Comparison of ENCODE assay signal across 27 cellular contexts in the genomic region with DNA sequence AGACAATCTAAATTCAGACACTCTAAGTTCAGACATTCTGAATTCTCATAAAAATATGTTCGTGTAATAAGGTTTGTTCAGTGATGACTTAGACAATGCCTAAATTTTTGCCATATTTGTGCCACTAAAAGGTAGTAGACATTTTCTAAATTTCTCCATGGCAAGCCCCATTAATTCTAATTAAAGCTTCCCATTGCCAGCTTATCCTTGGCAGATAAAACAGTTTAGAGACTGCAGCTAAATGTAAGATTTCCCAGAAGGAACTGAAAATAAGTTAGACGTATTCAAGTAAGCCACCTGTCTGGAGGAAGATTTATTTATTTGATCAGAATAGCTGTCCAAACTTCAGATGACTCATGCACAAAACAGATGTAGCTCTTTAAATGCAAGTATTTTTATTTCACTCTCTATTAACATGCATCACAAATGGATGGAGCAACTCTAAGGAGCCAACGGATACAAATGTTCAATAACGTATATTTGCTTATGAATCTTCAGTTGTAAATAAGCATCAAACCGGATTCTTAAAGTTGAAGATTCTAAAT.
"Had no signal": no experiment of that assay in that cellular context is flagged by ENCODE, and none has a peak within 500 bp of the region (broad histone marks: within the 10 kb centered on the region; RNA-seq: fewer than 3 reads in every experiment).

No MANE protein-coding gene starts in this region.

- H3K27me3 Mint-ChIP-seq: activated CD4-positive, alpha-beta memory T cell treated with anti-CD3 and anti-CD28 coated beads, Interleukin-2, amount 10 ng/mL, durations not matched to agents 7 days and 5 days; activated CD4-positive, alpha-beta T cell treated with anti-CD3 and anti-CD28 coated beads, Interleukin-2, amount 10 ng/mL, durations not matched to agents 24 days and 14 days; activated naive CD4-positive, alpha-beta T cell treated with anti-CD3 and anti-CD28 coated beads, Interleukin-2, amount 10 ng/mL, durations not matched to agents 7 days and 5 days; natural killer cell treated with Interleukin-12 subunit alpha and Interleukin-12 subunit beta and Interleukin-15 and Interleukin-18, amount 100 ng/mL, for 72 hours; stimulated activated memory B cell treated with anti-CD40 and anti-IgM and Interleukin-4, amounts not matched to agents 10 μg/mL and 1 μg/mL and 100 μg/mL, for 72 hours had no signal

- ATAC-seq: activated CD4-positive, CD25-positive, alpha-beta regulatory T cell treated with anti-CD3 and anti-CD28 coated beads, Interleukin-2, amount 50 U/mL, for 24 hours; activated T-cell treated with anti-CD3 and anti-CD28 coated beads, Interleukin-2, amount 50 U/mL, for 72 hours; left ventricle myocardium superior; natural killer cell treated with Interleukin-12 subunit alpha and Interleukin-12 subunit beta and Interleukin-15 and Interleukin-18, amount 100 ng/mL, for 72 hours; sciatic nerve; stimulated activated memory B cell treated with anti-CD40 and anti-IgM and Interleukin-4, amounts not matched to agents 10 μg/mL and 1 μg/mL and 100 μg/mL, for 72 hours had no signal

- H3K4me3 Mint-ChIP-seq: activated CD4-positive, alpha-beta memory T cell treated with anti-CD3 and anti-CD28 coated beads, Interleukin-2, amount 10 ng/mL, durations not matched to agents 7 days and 5 days; activated CD4-positive, alpha-beta T cell treated with anti-CD3 and anti-CD28 coated beads, Interleukin-2, amount 10 ng/mL, durations not matched to agents 24 days and 14 days; activated naive CD4-positive, alpha-beta T cell treated with anti-CD3 and anti-CD28 coated beads, Interleukin-2, amount 10 ng/mL, durations not matched to agents 7 days and 5 days; activated T-cell treated with anti-CD3 and anti-CD28 coated beads, Interleukin-2, amount 50 U/mL, for 72 hours; immature natural killer cell; natural killer cell treated with Interleukin-12 subunit alpha and Interleukin-12 subunit beta and Interleukin-15 and Interleukin-18, amount 100 ng/mL, for 72 hours; stimulated activated memory B cell treated with anti-CD40 and anti-IgM and Interleukin-4, amounts not matched to agents 10 μg/mL and 1 μg/mL and 100 μg/mL, for 72 hours had no signal

- H2AFZ ChIP-seq: hepatocyte had no signal

- H3K36me3 Mint-ChIP-seq: activated naive CD4-positive, alpha-beta T cell treated with anti-CD3 and anti-CD28 coated beads, Interleukin-2, amount 10 ng/mL, durations not matched to agents 7 days and 5 days had no signal

- H3K36me3 ChIP-seq: neutrophil, stomach, suprapubic skin, tibial nerve had no signal

- H3K9me3 Mint-ChIP-seq: activated CD4-positive, alpha-beta memory T cell treated with anti-CD3 and anti-CD28 coated beads, Interleukin-2, amount 10 ng/mL, durations not matched to agents 7 days and 5 days; activated CD4-positive, alpha-beta T cell treated with anti-CD3 and anti-CD28 coated beads, Interleukin-2, amount 10 ng/mL, durations not matched to agents 24 days and 14 days; activated naive CD4-positive, alpha-beta T cell treated with anti-CD3 and anti-CD28 coated beads, Interleukin-2, amount 10 ng/mL, durations not matched to agents 7 days and 5 days; natural killer cell treated with Interleukin-12 subunit alpha and Interleukin-12 subunit beta and Interleukin-15 and Interleukin-18, amount 100 ng/mL, for 72 hours had no signal

- H3K4me2 ChIP-seq: hepatocyte, smooth muscle cell had no signal

- H3K4me1 Mint-ChIP-seq: activated CD4-positive, alpha-beta memory T cell treated with anti-CD3 and anti-CD28 coated beads, Interleukin-2, amount 10 ng/mL, durations not matched to agents 7 days and 5 days; activated CD4-positive, alpha-beta T cell treated with anti-CD3 and anti-CD28 coated beads, Interleukin-2, amount 10 ng/mL, durations not matched to agents 24 days and 14 days; activated naive CD4-positive, alpha-beta T cell treated with anti-CD3 and anti-CD28 coated beads, Interleukin-2, amount 10 ng/mL, durations not matched to agents 7 days and 5 days; immature natural killer cell; stimulated activated memory B cell treated with anti-CD40 and anti-IgM and Interleukin-4, amounts not matched to agents 10 μg/mL and 1 μg/mL and 100 μg/mL, for 72 hours had no signal

- H3K4me1 ChIP-seq: stomach, tibial nerve had no signal

- DNase-seq: activated CD4-positive, alpha-beta memory T cell treated with anti-CD3 and anti-CD28 coated beads, Interleukin-2, amount 10 ng/mL, durations not matched to agents 7 days and 5 days; activated CD4-positive, alpha-beta T cell treated with anti-CD3 and anti-CD28 coated beads, Interleukin-2, amount 10 ng/mL, durations not matched to agents 24 days and 14 days; activated effector memory CD4-positive, alpha-beta T cell treated with Interleukin-2 at 50 U/mL for 16 hours; activated naive CD4-positive, alpha-beta T cell treated with anti-CD3 and anti-CD28 coated beads, Interleukin-2, amount 10 ng/mL, durations not matched to agents 7 days and 5 days; activated T-cell treated with anti-CD3 and anti-CD28 coated beads, Interleukin-2, amount 50 U/mL, for 72 hours; amygdala; cerebellar nuclear complex; cortex of kidney; glutamatergic neuron; immature natural killer cell; left ventricle myocardium superior; mammary epithelial cell; midbrain; stimulated activated CD4-positive, alpha-beta T cell treated with anti-CD3 and anti-CD28 coated beads, Interleukin-15, amount 100 ng/mL, for 24 hours; stomach had no signal

- H3K27ac ChIP-seq: epithelial cell of prostate, hepatocyte, neutrophil, stomach, suprapubic skin, tibial nerve, VCaP had no signal

- H3K79me2 ChIP-seq: hepatocyte had no signal

- H3K9me3 ChIP-seq: neutrophil, stomach, suprapubic skin had no signal

- H3K27me3 ChIP-seq: hepatocyte, neutrophil, stomach, suprapubic skin, tibial nerve had no signal

- H3K4me3 ChIP-seq: hepatocyte, smooth muscle cell, stomach, suprapubic skin, tibial nerve had no signal

- FAIRE-seq: frontal cortex had no signal

- H3K27ac Mint-ChIP-seq: activated CD4-positive, alpha-beta memory T cell treated with anti-CD3 and anti-CD28 coated beads, Interleukin-2, amount 10 ng/mL, durations not matched to agents 7 days and 5 days; activated CD4-positive, alpha-beta T cell treated with anti-CD3 and anti-CD28 coated beads, Interleukin-2, amount 10 ng/mL, durations not matched to agents 24 days and 14 days; activated naive CD4-positive, alpha-beta T cell treated with anti-CD3 and anti-CD28 coated beads, Interleukin-2, amount 10 ng/mL, durations not matched to agents 7 days and 5 days; activated T-cell treated with anti-CD3 and anti-CD28 coated beads, Interleukin-2, amount 50 U/mL, for 72 hours; immature natural killer cell; natural killer cell treated with Interleukin-12 subunit alpha and Interleukin-12 subunit beta and Interleukin-15 and Interleukin-18, amount 100 ng/mL, for 72 hours; stimulated activated memory B cell treated with anti-CD40 and anti-IgM and Interleukin-4, amounts not matched to agents 10 μg/mL and 1 μg/mL and 100 μg/mL, for 72 hours had no signal
